ENCODE assay signal across 1 cellular context in genomic region chr17:78250891-78251772, GRCh38.
TF ChIP-seq lines count a peak whose summit lies in the region.

No MANE protein-coding gene starts in this region.

TF ChIP-seq in K562, 482 proteins besides CTCF, POLR2A, EP300 and RAD21 (continued from another document and continues in another):
- no peak for TF ChIP-seq PRDM10 (IDR thresholded peaks at IDR 0.05; ENCODE audit: partially characterized antibody)
- no peak for TF ChIP-seq YBX1 (IDR thresholded peaks at IDR 0.05)
- TF ChIP-seq ZNF785 (CRISPR knock-in tag; IDR thresholded peaks at IDR 0.05): no peak
- TF ChIP-seq MGA (IDR thresholded peaks at IDR 0.05): no peak
- no peak for TF ChIP-seq ZNF3 (CRISPR knock-in tag; IDR thresholded peaks at IDR 0.05)
- TF ChIP-seq ATF3 (IDR thresholded peaks at IDR 0.05): no peak
- TF ChIP-seq ATF3 (CRISPR knock-in tag; conservative IDR thresholded peaks at IDR 0.05): no peak
- TF ChIP-seq SIN3B (IDR thresholded peaks at IDR 0.05; ENCODE audit: low read depth): 0 out of 2 replicates have a peak, but pooled peaks have one; percentile 26
- no peak for TF ChIP-seq HNRNPH1 (optimal IDR thresholded peaks at IDR 0.05; ENCODE audit: low read depth, low read length)
- TF ChIP-seq TBP (optimal IDR thresholded peaks at IDR 0.05; ENCODE audit: low read depth, low read length): peak; percentile 41
- no peak for TF ChIP-seq ZBTB1 (CRISPR knock-in tag; IDR thresholded peaks at IDR 0.05; ENCODE audit: borderline replicate concordance, low read depth)
- TF ChIP-seq KLF13 (tag; IDR thresholded peaks at IDR 0.05; ENCODE audit: borderline replicate concordance, low read depth): no peak
- TF ChIP-seq MCM5 (IDR thresholded peaks at IDR 0.05; ENCODE audit: low read depth): no peak
- no peak for TF ChIP-seq HOMEZ (CRISPR knock-in tag; IDR thresholded peaks at IDR 0.05)
- TF ChIP-seq NEUROD1 (IDR thresholded peaks at IDR 0.05; ENCODE audit: borderline replicate concordance, low read depth, low read length, partially characterized antibody): no peak
- TF ChIP-seq NCOA6 (IDR thresholded peaks at IDR 0.05): no peak
- no peak for TF ChIP-seq MXD1 (CRISPR knock-in tag; IDR thresholded peaks at IDR 0.05; ENCODE audit: borderline replicate concordance, poor library complexity, severe bottlenecking)
- TF ChIP-seq, protein P1, sequence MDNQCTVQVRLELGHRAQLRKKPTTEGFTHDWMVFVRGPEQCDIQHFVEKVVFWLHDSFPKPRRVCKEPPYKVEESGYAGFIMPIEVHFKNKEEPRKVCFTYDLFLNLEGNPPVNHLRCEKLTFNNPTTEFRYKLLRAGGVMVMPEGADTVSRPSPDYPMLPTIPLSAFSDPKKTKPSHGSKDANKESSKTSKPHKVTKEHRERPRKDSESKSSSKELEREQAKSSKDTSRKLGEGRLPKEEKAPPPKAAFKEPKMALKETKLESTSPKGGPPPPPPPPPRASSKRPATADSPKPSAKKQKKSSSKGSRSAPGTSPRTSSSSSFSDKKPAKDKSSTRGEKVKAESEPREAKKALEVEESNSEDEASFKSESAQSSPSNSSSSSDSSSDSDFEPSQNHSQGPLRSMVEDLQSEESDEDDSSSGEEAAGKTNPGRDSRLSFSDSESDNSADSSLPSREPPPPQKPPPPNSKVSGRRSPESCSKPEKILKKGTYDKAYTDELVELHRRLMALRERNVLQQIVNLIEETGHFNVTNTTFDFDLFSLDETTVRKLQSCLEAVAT (IDR thresholded peaks at IDR 0.05): peak in 1 of 2 experiments; percentile 89; a peak in 2 of 4 replicates
- no peak; the same call in 1 of the 2 replicates for TF ChIP-seq CHD2 (IDR thresholded peaks at IDR 0.05; ENCODE audit: low read depth, low read length)
- no peak for TF ChIP-seq ZBTB11 (CRISPR knock-in tag; IDR thresholded peaks at IDR 0.05)
- peak; percentile 63 for TF ChIP-seq CXXC5 (CRISPR knock-in tag; IDR thresholded peaks at IDR 0.05)
- 0 out of 2 replicates have a peak, but pooled peaks have one; percentile 49 for TF ChIP-seq ZBTB26 (CRISPR knock-in tag; IDR thresholded peaks at IDR 0.05)
- no peak for TF ChIP-seq SNRNP70 (optimal IDR thresholded peaks at IDR 0.05; ENCODE audit: low read depth, low read length)
- TF ChIP-seq ARID2 (IDR thresholded peaks at IDR 0.05): peak; percentile 88; the same call in 1 of the 2 replicates
- no peak for TF ChIP-seq KDM1A (IDR thresholded peaks at IDR 0.05)
- TF ChIP-seq GABPB1 (CRISPR knock-in tag; IDR thresholded peaks at IDR 0.05): peak; percentile 72
- no peak for TF ChIP-seq PRMT5 (CRISPR knock-in tag; IDR thresholded peaks at IDR 0.05)
- no peak for TF ChIP-seq STAT5B (CRISPR knock-in tag; IDR thresholded peaks at IDR 0.05)
- TF ChIP-seq COPS2 (conservative IDR thresholded peaks at IDR 0.05): no peak
- TF ChIP-seq TRIM24 (IDR thresholded peaks at IDR 0.05): no peak
- TF ChIP-seq POLR2H (tag; IDR thresholded peaks at IDR 0.05; ENCODE audit: low read depth): no peak
- no peak for TF ChIP-seq NR2C1 (IDR thresholded peaks at IDR 0.05)
- TF ChIP-seq NR2C1 (tag; IDR thresholded peaks at IDR 0.05): no peak
- TF ChIP-seq ZNF311 (CRISPR knock-in tag; IDR thresholded peaks at IDR 0.05): 0 out of 2 replicates have a peak, but pooled peaks have one; percentile 15
